20 cellular contexts compared by ENCODE assay signal in genomic region chr11:85749287-85749834, GRCh38.
DNase-seq lines count a peak whose midpoint lies in the region; ATAC-seq and TF ChIP-seq lines count a peak whose summit lies in the region.
"Had no signal": no experiment of that assay in that cellular context is flagged by ENCODE, and none has a peak within 500 bp of the region (broad histone marks: within the 10 kb centered on the region; RNA-seq: fewer than 3 reads in every experiment).

No MANE protein-coding gene starts in this region.

- H3K4me3 ChIP-seq in HUES48 (ENCODE audit: low read depth, low read length): peak overlapping the region; percentile 2; the same call in 1 of the 2 replicates
- H3K4me3 ChIP-seq: left ventricle myocardium inferior, thyroid gland had no signal

- H3K27me3 ChIP-seq in HUES48 (ENCODE audit: control insufficient read depth, insufficient read depth, low read length): no peaks in the 10 kb centered on the region
- H3K27me3 ChIP-seq: neutrophil, thyroid gland had no signal

- ATAC-seq in omental fat pad (ENCODE audit: low FRiP score) (peak; percentile 46), HG02885 (IDR thresholded peaks at IDR 0.05; ENCODE audit: poor library complexity, unreplicated experiment) (no peak)
- ATAC-seq: HCT116 had no signal

- no peaks in the 10 kb centered on the region for H3K9me3 ChIP-seq in HUES48 (ENCODE audit: control insufficient read depth, insufficient read depth, low read length)
- H3K9me3 ChIP-seq: left ventricle myocardium inferior, neutrophil, thyroid gland had no signal

- POLR2A ChIA-PET in activated CD4-positive, alpha-beta memory T cell treated with anti-CD3 and anti-CD28 coated beads, Interleukin-2, amount 10 ng/mL, durations not matched to agents 7 days and 5 days (lab: Charles Lee): interaction anchor here (0.5 to 2.8 kb wide), 9 partner anchors 11 to 99 kb away, joined by 3 to 15 read pairs (median 6); partner anchors contain the start of genes CREBZF and SYTL2
- POLR2A ChIA-PET in activated CD4-positive, alpha-beta memory T cell treated with anti-CD3 and anti-CD28 coated beads for 36 hours (lab: Charles Lee): interaction anchor here (1.6 kb wide), 1 partner anchor 121 kb away, joined by 3 read pairs; the partner anchor contains the start of gene TMEM126B

- CTCF ChIA-PET in activated CD4-positive, alpha-beta memory T cell treated with anti-CD3 and anti-CD28 coated beads, Interleukin-2, amount 10 ng/mL, durations not matched to agents 7 days and 5 days (lab: Charles Lee): interaction anchor here (1.2 kb wide), 1 partner anchor 36 kb away, joined by 3 read pairs; no protein-coding TSS in a partner anchor
- CTCF ChIA-PET in activated CD4-positive, alpha-beta memory T cell treated with anti-CD3 and anti-CD28 coated beads for 36 hours (lab: Charles Lee): no interaction called here

- no peak for TF ChIP-seq CTCF in omental fat pad (IDR thresholded peaks at IDR 0.05)

- peaks cover 2% of the 10 kb centered on the region for H3K9me3 Mint-ChIP-seq in activated CD4-positive, alpha-beta memory T cell treated with anti-CD3 and anti-CD28 coated beads, Interleukin-2, amount 10 ng/mL, durations not matched to agents 7 days and 5 days
- no peaks in the 10 kb centered on the region for H3K9me3 Mint-ChIP-seq in activated CD4-positive, alpha-beta memory T cell treated with anti-CD3 and anti-CD28 coated beads for 36 hours
- H3K9me3 Mint-ChIP-seq in activated T-helper 1 cell treated with anti-CD3 and anti-CD28 coated beads, Interleukin-12 subunit alpha, Interleukin-12 subunit beta, Interleukin-2, Interleukin-4 antibody, amounts not matched to agents 30 ng/mL and 10 ng/mL and 1 ng/mL, durations not matched to agents 14 hours and 24 hours and 36 hours: peaks cover 5% of the 10 kb centered on the region
- H3K9me3 Mint-ChIP-seq: IgD-negative memory B cell had no signal

- peaks cover 26% of the 10 kb centered on the region for H3K4me1 ChIP-seq in HUES48 (ENCODE audit: control insufficient read depth, insufficient read depth, low read length)
- H3K4me1 ChIP-seq: thyroid gland had no signal

- no peak overlapping the region for H3K4me3 Mint-ChIP-seq in activated CD4-positive, alpha-beta memory T cell treated with anti-CD3 and anti-CD28 coated beads, Interleukin-2, amount 10 ng/mL, durations not matched to agents 7 days and 5 days
- no peak overlapping the region for H3K4me3 Mint-ChIP-seq in activated CD4-positive, alpha-beta memory T cell treated with anti-CD3 and anti-CD28 coated beads for 36 hours
- peak overlapping the region; percentile 43 for H3K4me3 Mint-ChIP-seq in activated T-helper 1 cell treated with anti-CD3 and anti-CD28 coated beads, Interleukin-12 subunit alpha, Interleukin-12 subunit beta, Interleukin-2, Interleukin-4 antibody, amounts not matched to agents 30 ng/mL and 10 ng/mL and 1 ng/mL, durations not matched to agents 14 hours and 24 hours and 36 hours
- H3K4me3 Mint-ChIP-seq: IgD-negative memory B cell had no signal

- peaks cover 94% of the 10 kb centered on the region for H3K4me1 Mint-ChIP-seq in activated CD4-positive, alpha-beta memory T cell treated with anti-CD3 and anti-CD28 coated beads, Interleukin-2, amount 10 ng/mL, durations not matched to agents 7 days and 5 days
- H3K4me1 Mint-ChIP-seq in activated CD4-positive, alpha-beta memory T cell treated with anti-CD3 and anti-CD28 coated beads for 36 hours (ENCODE audit: low read depth): peaks cover 81% of the 10 kb centered on the region
- peaks cover 89% of the 10 kb centered on the region for H3K4me1 Mint-ChIP-seq in activated T-helper 1 cell treated with anti-CD3 and anti-CD28 coated beads, Interleukin-12 subunit alpha, Interleukin-12 subunit beta, Interleukin-2, Interleukin-4 antibody, amounts not matched to agents 30 ng/mL and 10 ng/mL and 1 ng/mL, durations not matched to agents 14 hours and 24 hours and 36 hours (ENCODE audit: low read depth)

- no peak overlapping the region for H3K9ac ChIP-seq in HUES48 (ENCODE audit: low read depth, low read length)

- no peaks in the 10 kb centered on the region for H3K36me3 ChIP-seq in HUES48 (ENCODE audit: control insufficient read depth, insufficient read depth, low read length)
- H3K36me3 ChIP-seq: left ventricle myocardium inferior, neutrophil, thyroid gland, WERI-Rb-1 had no signal

- H3K27me3 Mint-ChIP-seq in activated CD4-positive, alpha-beta memory T cell treated with anti-CD3 and anti-CD28 coated beads, Interleukin-2, amount 10 ng/mL, durations not matched to agents 7 days and 5 days: no peaks in the 10 kb centered on the region
- H3K27me3 Mint-ChIP-seq in activated CD4-positive, alpha-beta memory T cell treated with anti-CD3 and anti-CD28 coated beads for 36 hours: peaks cover 3% of the 10 kb centered on the region
- peaks cover 4% of the 10 kb centered on the region for H3K27me3 Mint-ChIP-seq in activated T-helper 1 cell treated with anti-CD3 and anti-CD28 coated beads, Interleukin-12 subunit alpha, Interleukin-12 subunit beta, Interleukin-2, Interleukin-4 antibody, amounts not matched to agents 30 ng/mL and 10 ng/mL and 1 ng/mL, durations not matched to agents 14 hours and 24 hours and 36 hours (ENCODE audit: insufficient read depth)

- no peak for DNase-seq in activated CD4-positive, alpha-beta memory T cell treated with anti-CD3 and anti-CD28 coated beads, Interleukin-2, amount 10 ng/mL, durations not matched to agents 7 days and 5 days
- DNase-seq in activated CD4-positive, alpha-beta memory T cell treated with anti-CD3 and anti-CD28 coated beads for 36 hours: no peak
- DNase-seq in activated T-helper 1 cell treated with anti-CD3 and anti-CD28 coated beads, Interleukin-12 subunit alpha, Interleukin-12 subunit beta, Interleukin-2, Interleukin-4 antibody, amounts not matched to agents 30 ng/mL and 10 ng/mL and 1 ng/mL, durations not matched to agents 14 hours and 24 hours and 36 hours (ENCODE audit: low spot score): no peak
- no peak for DNase-seq in omental fat pad (ENCODE audit: low spot score)
- no peak for DNase-seq in activated naive CD4-positive, alpha-beta T cell treated with Interleukin-2 at 50 U/mL for 16 hours
- no peak for DNase-seq in posterior cingulate gyrus
- DNase-seq: activated gamma-delta T cell treated with Interleukin-2 at 50 U/mL for 16 hours, DMS79, left ventricle myocardium inferior, NCI-H187, NCI-H345, retina, SW 1271, thyroid gland, WERI-Rb-1 had no signal

- intact Hi-C loops in activated CD4-positive, alpha-beta memory T cell treated with anti-CD3 and anti-CD28 coated beads for 36 hours (cut with micrococcal nuclease): no loop called here
- intact Hi-C loops in activated T-helper 1 cell treated with anti-CD3 and anti-CD28 coated beads, Interleukin-12 subunit alpha, Interleukin-12 subunit beta, Interleukin-2, Interleukin-4 antibody, amounts not matched to agents 30 ng/mL and 10 ng/mL and 1 ng/mL, durations not matched to agents 14 hours and 24 hours and 36 hours (cut with micrococcal nuclease): no loop called here
- intact Hi-C loops in posterior cingulate gyrus (cut with DNase I): no loop called here

- H3K27ac Mint-ChIP-seq in activated CD4-positive, alpha-beta memory T cell treated with anti-CD3 and anti-CD28 coated beads, Interleukin-2, amount 10 ng/mL, durations not matched to agents 7 days and 5 days: peak overlapping the region; percentile 94
- H3K27ac Mint-ChIP-seq in activated CD4-positive, alpha-beta memory T cell treated with anti-CD3 and anti-CD28 coated beads for 36 hours: no peak overlapping the region
- peak overlapping the region; percentile 33 for H3K27ac Mint-ChIP-seq in activated T-helper 1 cell treated with anti-CD3 and anti-CD28 coated beads, Interleukin-12 subunit alpha, Interleukin-12 subunit beta, Interleukin-2, Interleukin-4 antibody, amounts not matched to agents 30 ng/mL and 10 ng/mL and 1 ng/mL, durations not matched to agents 14 hours and 24 hours and 36 hours
- H3K27ac Mint-ChIP-seq: IgD-negative memory B cell had no signal

- no peak overlapping the region for H3K27ac ChIP-seq in HUES48 (ENCODE audit: low read depth, low read length)
- H3K27ac ChIP-seq: left ventricle myocardium inferior, neutrophil, thyroid gland, WERI-Rb-1 had no signal

- H3K36me3 Mint-ChIP-seq in activated CD4-positive, alpha-beta memory T cell treated with anti-CD3 and anti-CD28 coated beads, Interleukin-2, amount 10 ng/mL, durations not matched to agents 7 days and 5 days (ENCODE audit: low read depth): peaks cover 79% of the 10 kb centered on the region
- H3K36me3 Mint-ChIP-seq in activated CD4-positive, alpha-beta memory T cell treated with anti-CD3 and anti-CD28 coated beads for 36 hours: peaks cover 8% of the 10 kb centered on the region
- peaks cover 53% of the 10 kb centered on the region for H3K36me3 Mint-ChIP-seq in activated T-helper 1 cell treated with anti-CD3 and anti-CD28 coated beads, Interleukin-12 subunit alpha, Interleukin-12 subunit beta, Interleukin-2, Interleukin-4 antibody, amounts not matched to agents 30 ng/mL and 10 ng/mL and 1 ng/mL, durations not matched to agents 14 hours and 24 hours and 36 hours (ENCODE audit: low read depth)
- H3K36me3 Mint-ChIP-seq: IgD-negative memory B cell had no signal
